ENCODE assay signal across 8 cellular contexts in the genomic region with DNA sequence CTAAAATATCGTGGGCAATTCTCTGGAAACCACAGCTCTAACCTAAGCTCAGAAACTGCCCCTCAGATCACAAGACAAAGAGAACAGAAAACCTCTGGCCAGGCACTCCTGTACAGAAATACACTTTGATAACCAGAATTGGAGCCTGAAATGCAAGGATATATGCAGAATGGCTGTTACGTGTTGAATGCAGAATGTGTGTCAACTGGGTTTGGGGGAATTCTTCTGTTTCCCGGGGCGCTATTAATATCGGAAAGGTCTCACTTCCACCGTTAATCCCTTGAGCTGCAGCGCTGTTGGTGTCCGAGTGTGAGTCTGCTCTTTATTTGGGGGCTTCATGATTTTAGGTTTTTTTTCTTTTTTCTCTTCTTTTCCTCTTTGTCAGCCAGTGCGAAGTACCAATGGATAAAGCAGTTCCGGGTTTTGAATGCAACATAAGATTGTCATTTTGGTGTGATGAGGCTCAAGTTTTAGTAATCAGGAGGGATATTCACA. TPM values are rescaled to one million over a fixed set of nuclear protein-coding genes. Genes with fewer than 3 reads are reported as not detected.
DNase-seq lines count a peak whose midpoint lies in the region; ATAC-seq and TF ChIP-seq lines count a peak whose summit lies in the region.

No MANE protein-coding gene starts in this region.

- peaks cover 34% of the 10 kb centered on the region for H3K4me1 Mint-ChIP-seq in osteocyte (ENCODE audit: unreplicated experiment)

- TF ChIP-seq POLR2A in erythroblast (IDR thresholded peaks at IDR 0.05; ENCODE audit: low read length) = peak; percentile 31

- peaks cover 6% of the 10 kb centered on the region for H3K4me1 ChIP-seq in SJSA1 (replicated peaks)

- H3K27me3 Mint-ChIP-seq in osteocyte (ENCODE audit: unreplicated experiment) = no peaks in the 10 kb centered on the region

- no peaks in the 10 kb centered on the region for H3K36me3 Mint-ChIP-seq in osteocyte (ENCODE audit: unreplicated experiment)

- no peaks in the 10 kb centered on the region for H3K27me3 ChIP-seq in SJSA1 (replicated peaks)

- POLR2A ChIA-PET in HEK293T (lab: Yijun Ruan, JAX) = interaction anchor here (0.7 to 1.9 kb wide), 7 partner anchors 13 to 34 kb away, joined by 3 to 10 read pairs (median 5); no protein-coding TSS in a partner anchor

- H3K27ac ChIP-seq in SJSA1 = no peak overlapping the region; the same call in 1 of the 2 replicates

- H3K36me3 ChIP-seq in SJSA1 = peaks cover 12% of the 10 kb centered on the region

- H3K4me3 ChIP-seq in SJSA1 = peak overlapping the region; percentile 94

- H3K27ac Mint-ChIP-seq in osteocyte (ENCODE audit: unreplicated experiment) = peak overlapping the region; percentile 71

- no peak for ATAC-seq in HG03354 (IDR thresholded peaks at IDR 0.05; ENCODE audit: poor library complexity, severe bottlenecking, unreplicated experiment)

- CTCF ChIA-PET in HEK293T (lab: Yijun Ruan, JAX) = interaction anchor here (0.6 to 0.9 kb wide), 2 partner anchors 14 to 76 kb away, joined by 3 read pairs; no protein-coding TSS in a partner anchor

- no peaks in the 10 kb centered on the region for H3K9me3 ChIP-seq in SJSA1 (replicated peaks)

- H3K4me3 Mint-ChIP-seq in osteocyte (ENCODE audit: unreplicated experiment) = peak overlapping the region; percentile 83

- no peaks in the 10 kb centered on the region for H3K9me3 Mint-ChIP-seq in osteocyte (ENCODE audit: unreplicated experiment)

- TF ChIP-seq CTCF in osteocyte (IDR thresholded peaks at IDR 0.05) = no peak

- DNase-seq in SIG-M5 treated with dmso at 0.1 percent for 504 hours (lab: John Stamatoyannopoulos, UW; ENCODE audit: unreplicated experiment) = peak; percentile 64
- DNase-seq in SIG-M5 (lab: John Stamatoyannopoulos, UW) = no peak
- no peak for DNase-seq in HEK293T (ENCODE audit: extremely low spot score)
- DNase-seq in SJSA1 (ENCODE audit: low read depth in 1 of 2, low spot score in 2 of 2) = peak in 1 of 2 experiments; percentile 46
- DNase-seq in erythroblast (lab: John Stamatoyannopoulos, UW) = peak; percentile 67 to 70
- no peak for DNase-seq in osteocyte (ENCODE audit: extremely low spot score, unreplicated experiment)
- DNase-seq in RPMI8226 = no peak

TF ChIP-seq in HEK293T, 16 proteins besides CTCF, POLR2A, EP300 and RAD21:
- TF ChIP-seq L3MBTL2 (conservative IDR thresholded peaks at IDR 0.05) = 0 out of 2 replicates have a peak, but pooled peaks have one; percentile 2
- no peak for TF ChIP-seq FOXM1 (IDR thresholded peaks at IDR 0.05; ENCODE audit: borderline replicate concordance)
- TF ChIP-seq FOXA1 (IDR thresholded peaks at IDR 0.05) = no peak
- TF ChIP-seq TARDBP (IDR thresholded peaks at IDR 0.05) = no peak

RNA-seq across cellular contexts. Expression of a gene that starts 1.2 kb away (rescaled TPM):
- 7.5 and 12.1 TPM in 2 replicates for total RNA-seq in SJSA1 (2014; rRNA removed; shearing (Covaris generic))
- 27.4 and 29.2 TPM in 2 replicates for total RNA-seq in osteocyte

Comparison
In these comparisons a context has a peak if more than half of its experiments do, and no peak if none do; other contexts are left out.
1. DNase-seq: peak in SIG-M5 treated with dmso at 0.1 percent for 504 hours (single experiment) and erythroblast (2 of 2); none in SIG-M5 (single experiment), HEK293T (single experiment), osteocyte (single experiment) and RPMI8226 (single experiment).